In genomic region chr1:223684488-223684792, GRCh38 we compare ENCODE assay signal across 14 cellular contexts. TPM values are rescaled to one million over a fixed set of nuclear protein-coding genes. Genes with fewer than 3 reads are reported as not detected.
"Had no signal": no experiment of that assay in that cellular context is flagged by ENCODE, and none has a peak within 500 bp of the region (broad histone marks: within the 10 kb centered on the region; RNA-seq: fewer than 3 reads in every experiment).

No MANE protein-coding gene starts in this region.

- H3K4me1 Mint-ChIP-seq: nephron had no signal

- H3K4me1 ChIP-seq: breast epithelium, gastrocnemius medialis, heart left ventricle, left ventricle myocardium inferior, sigmoid colon, testis, upper lobe of left lung had no signal

- H3K27ac ChIP-seq: breast epithelium, gastrocnemius medialis, heart left ventricle, left ventricle myocardium inferior, sigmoid colon, testis, upper lobe of left lung had no signal

- DNase-seq: aorta, cortex of kidney, kidney, sigmoid colon had no signal

- H3K27ac Mint-ChIP-seq: activated naive CD4-positive, alpha-beta T cell treated with anti-CD3 and anti-CD28 coated beads for 36 hours; activated T-cell treated with anti-CD3 and anti-CD28 coated beads, Interleukin-2, amount 50 U/mL, for 24 hours; nephron; stimulated activated memory B cell treated with anti-CD40 and anti-IgM and Interleukin-4, amounts not matched to agents 10 μg/mL and 1 μg/mL and 100 μg/mL, for 72 hours had no signal

- H3K9me3 Mint-ChIP-seq: activated naive CD4-positive, alpha-beta T cell treated with anti-CD3 and anti-CD28 coated beads for 36 hours; activated T-cell treated with anti-CD3 and anti-CD28 coated beads, Interleukin-2, amount 50 U/mL, for 24 hours; nephron had no signal

- H3K36me3 ChIP-seq: breast epithelium, gastrocnemius medialis, heart left ventricle, left ventricle myocardium inferior, sigmoid colon, upper lobe of left lung had no signal

- H3K4me3 ChIP-seq: breast epithelium, gastrocnemius medialis, heart left ventricle, left ventricle myocardium inferior, sigmoid colon, testis, upper lobe of left lung had no signal

- H3K27me3 ChIP-seq: breast epithelium, gastrocnemius medialis, testis, upper lobe of left lung had no signal

- H3K9me3 ChIP-seq: breast epithelium, gastrocnemius medialis, heart left ventricle, left ventricle myocardium inferior, sigmoid colon, testis, upper lobe of left lung had no signal

- H3K4me3 Mint-ChIP-seq: activated naive CD4-positive, alpha-beta T cell treated with anti-CD3 and anti-CD28 coated beads for 36 hours; activated T-cell treated with anti-CD3 and anti-CD28 coated beads, Interleukin-2, amount 50 U/mL, for 24 hours; nephron; stimulated activated memory B cell treated with anti-CD40 and anti-IgM and Interleukin-4, amounts not matched to agents 10 μg/mL and 1 μg/mL and 100 μg/mL, for 72 hours had no signal

RNA-seq across cellular contexts. Expression of gene CAPN8, which starts 18.9 kb away (rescaled TPM):
- total RNA-seq: activated naive CD4-positive, alpha-beta T cell treated with anti-CD3 and anti-CD28 coated beads for 36 hours; heart left ventricle; left ventricle myocardium inferior had no signal
- polyA plus RNA-seq: heart left ventricle had no signal
